In genomic region chr12:62270872-62271271, GRCh38 we compare ENCODE assay signal across 16 cellular contexts. TPM values are rescaled to one million over a fixed set of nuclear protein-coding genes. Genes with fewer than 3 reads are reported as not detected.
DNase-seq lines count a peak whose midpoint lies in the region; ATAC-seq and TF ChIP-seq lines count a peak whose summit lies in the region.
"Had no signal": no experiment of that assay in that cellular context is flagged by ENCODE, and none has a peak within 500 bp of the region (broad histone marks: within the 10 kb centered on the region; RNA-seq: fewer than 3 reads in every experiment).

No MANE protein-coding gene starts in this region.

- H3K4me1 Mint-ChIP-seq in activated T-cell treated with anti-CD3 and anti-CD28 coated beads, Interleukin-2, amount 50 U/mL, for 4 hours (ENCODE audit: low read depth), result peaks cover 86% of the 10 kb centered on the region
- peaks cover 77 to 93% (median 85%) of the 10 kb centered on the region in 4 donors for H3K4me1 Mint-ChIP-seq in CD4-positive, alpha-beta memory T cell
- peaks cover 72% of the 10 kb centered on the region for H3K4me1 Mint-ChIP-seq in activated T-helper 17 cell treated with anti-CD3 and anti-CD28 coated beads, Interleukin-2, amount 50 U/mL, for 72 hours

- POLR2A ChIA-PET in CD4-positive, alpha-beta memory T cell (lab: Charles Lee; ENCODE audit: partially characterized antibody), result interaction anchor here (1.4 kb wide), 1 partner anchor 11 kb away, joined by 4 read pairs; the partner anchor contains the start of gene USP15

- CTCF ChIA-PET in CD4-positive, alpha-beta memory T cell (lab: Charles Lee; ENCODE audit: partially characterized antibody), result no interaction called here

- no peaks in the 10 kb centered on the region for H3K9me3 Mint-ChIP-seq in activated T-cell treated with anti-CD3 and anti-CD28 coated beads, Interleukin-2, amount 50 U/mL, for 4 hours
- no peaks in the 10 kb centered on the region for H3K9me3 Mint-ChIP-seq in CD4-positive, alpha-beta memory T cell
- no peaks in the 10 kb centered on the region for H3K9me3 Mint-ChIP-seq in activated T-helper 17 cell treated with anti-CD3 and anti-CD28 coated beads, Interleukin-2, amount 50 U/mL, for 72 hours

- no peaks in the 10 kb centered on the region for H3K9me3 ChIP-seq in CD4-positive, alpha-beta memory T cell (ENCODE audit: control insufficient read depth in 1 of 2, low read length in 2 of 2)

- H3K27me3 Mint-ChIP-seq in activated T-cell treated with anti-CD3 and anti-CD28 coated beads, Interleukin-2, amount 50 U/mL, for 4 hours (ENCODE audit: low read depth), result no peaks in the 10 kb centered on the region
- no peaks in the 10 kb centered on the region for H3K27me3 Mint-ChIP-seq in CD4-positive, alpha-beta memory T cell
- no peaks in the 10 kb centered on the region for H3K27me3 Mint-ChIP-seq in activated T-helper 17 cell treated with anti-CD3 and anti-CD28 coated beads, Interleukin-2, amount 50 U/mL, for 72 hours

- ATAC-seq in activated T-cell treated with anti-CD3 and anti-CD28 coated beads, Interleukin-2, amount 50 U/mL, for 4 hours, result no peak
- no peak for ATAC-seq in activated T-helper 17 cell treated with anti-CD3 and anti-CD28 coated beads, Interleukin-2, amount 50 U/mL, for 72 hours (replicated peaks)
- ATAC-seq in HG02938 (IDR thresholded peaks at IDR 0.05; ENCODE audit: unreplicated experiment), result no peak
- no peak for ATAC-seq in GM21515 (IDR thresholded peaks at IDR 0.05; ENCODE audit: unreplicated experiment)

- no peak overlapping the region for H3K27ac ChIP-seq in CD4-positive, alpha-beta memory T cell (ENCODE audit: low read depth, low read length)

- no peaks in the 10 kb centered on the region for H3K36me3 ChIP-seq in CD4-positive, alpha-beta memory T cell (ENCODE audit: insufficient read depth, low read length)

- no peak for TF ChIP-seq POLR2A in erythroblast (IDR thresholded peaks at IDR 0.05; ENCODE audit: low read length)

- intact Hi-C loops in CD4-positive, alpha-beta memory T cell (cut with micrococcal nuclease), result loop anchor here (5.0 kb wide), 1 partner anchor 1506 kb away; the partner anchor contains the start of gene RXYLT1

- H3K4me1 ChIP-seq in CD4-positive, alpha-beta memory T cell (ENCODE audit: insufficient read depth, low read length), result peaks cover 99% of the 10 kb centered on the region

- peak overlapping the region; percentile 14 for H3K4me3 Mint-ChIP-seq in activated T-cell treated with anti-CD3 and anti-CD28 coated beads, Interleukin-2, amount 50 U/mL, for 4 hours
- peak overlapping the region in 6 of 8 donors; percentile 33 to 76 (median 66) for H3K4me3 Mint-ChIP-seq in CD4-positive, alpha-beta memory T cell
- H3K4me3 Mint-ChIP-seq in activated T-helper 17 cell treated with anti-CD3 and anti-CD28 coated beads, Interleukin-2, amount 50 U/mL, for 72 hours, result peak overlapping the region; percentile 31

- peaks cover 18% of the 10 kb centered on the region for H3K36me3 Mint-ChIP-seq in activated T-cell treated with anti-CD3 and anti-CD28 coated beads, Interleukin-2, amount 50 U/mL, for 4 hours (ENCODE audit: insufficient read depth)
- H3K36me3 Mint-ChIP-seq in CD4-positive, alpha-beta memory T cell, result peaks cover 0 to 13% of the 10 kb centered on the region in 2 donors
- peaks cover 38% of the 10 kb centered on the region for H3K36me3 Mint-ChIP-seq in activated T-helper 17 cell treated with anti-CD3 and anti-CD28 coated beads, Interleukin-2, amount 50 U/mL, for 72 hours (ENCODE audit: low read depth)

- DNase-seq in activated T-cell treated with anti-CD3 and anti-CD28 coated beads, Interleukin-2, amount 50 U/mL, for 4 hours, result no peak
- no peak for DNase-seq in activated T-cell treated with anti-CD3 and anti-CD28 coated beads, Interleukin-2, amount 50 U/mL, for 1 hour
- DNase-seq in CD4-positive, alpha-beta memory T cell, result no peak
- peak; percentile 39 to 60 for DNase-seq in erythroblast (lab: John Stamatoyannopoulos, UW)
- no peak for DNase-seq in stimulated activated naive CD4-positive, alpha-beta T cell (lab: John Stamatoyannopoulos, UW)
- DNase-seq: GF-D8, GOT3, KBM-7, NCI-H1092, NCI-H1694, NCI-H2107, NCI-H446 treated with DMSO at 0.1 percent for 48 hours, NCI-H748 treated with DMSO at 0.1 percent for 48 hours had no signal

- peak overlapping the region in 4 of 7 donors; percentile 8 to 44 (median 28) for H3K27ac Mint-ChIP-seq in CD4-positive, alpha-beta memory T cell
- peak overlapping the region; percentile 25 for H3K27ac Mint-ChIP-seq in activated T-helper 17 cell treated with anti-CD3 and anti-CD28 coated beads, Interleukin-2, amount 50 U/mL, for 72 hours

- no peak overlapping the region for H3K4me3 ChIP-seq in CD4-positive, alpha-beta memory T cell (ENCODE audit: low read length in 2 of 2)

- H3K27me3 ChIP-seq in CD4-positive, alpha-beta memory T cell (ENCODE audit: insufficient read depth, low read length), result no peaks in the 10 kb centered on the region

RNA-seq across cellular contexts. Expression of gene USP15, which starts 10.7 kb away (rescaled TPM):
- total RNA-seq in activated T-cell treated with anti-CD3 and anti-CD28 coated beads, Interleukin-2, amount 50 U/mL, for 4 hours, result 10 to 100 TPM; 82.0 to 98.2 (median 94.3) TPM
- total RNA-seq in CD4-positive, alpha-beta memory T cell, result 100 to 1,000 TPM; 150 to 156 TPM
- 10 to 100 TPM; 79.1 to 87.4 TPM for polyA plus RNA-seq in CD4-positive, alpha-beta memory T cell
- total RNA-seq in activated T-helper 17 cell treated with anti-CD3 and anti-CD28 coated beads, Interleukin-2, amount 50 U/mL, for 72 hours, result 100 to 1,000 TPM in 1 of 2 donors, 10 to 100 TPM in 1; 83.4 to 113 TPM

Comparison
In these comparisons a context has a peak if more than half of its experiments do, and no peak if none do; other contexts are left out.
1. DNase-seq: peak in erythroblast (2 of 2); none in activated T-cell treated with anti-CD3 and anti-CD28 coated beads, Interleukin-2, amount 50 U/mL, for 4 hours (single experiment), activated T-cell treated with anti-CD3 and anti-CD28 coated beads, Interleukin-2, amount 50 U/mL, for 1 hour (single experiment), CD4-positive, alpha-beta memory T cell (0 of 5) and stimulated activated naive CD4-positive, alpha-beta T cell (0 of 6).
2. H3K4me3 Mint-ChIP-seq: peak in every context shown above with its lines; median percentile 66 in CD4-positive, alpha-beta memory T cell; 31 in activated T-helper 17 cell treated with anti-CD3 and anti-CD28 coated beads, Interleukin-2, amount 50 U/mL, for 72 hours; 14 in activated T-cell treated with anti-CD3 and anti-CD28 coated beads, Interleukin-2, amount 50 U/mL, for 4 hours.